Comparison of ENCODE assay signal across 24 cellular contexts in the genomic region with DNA sequence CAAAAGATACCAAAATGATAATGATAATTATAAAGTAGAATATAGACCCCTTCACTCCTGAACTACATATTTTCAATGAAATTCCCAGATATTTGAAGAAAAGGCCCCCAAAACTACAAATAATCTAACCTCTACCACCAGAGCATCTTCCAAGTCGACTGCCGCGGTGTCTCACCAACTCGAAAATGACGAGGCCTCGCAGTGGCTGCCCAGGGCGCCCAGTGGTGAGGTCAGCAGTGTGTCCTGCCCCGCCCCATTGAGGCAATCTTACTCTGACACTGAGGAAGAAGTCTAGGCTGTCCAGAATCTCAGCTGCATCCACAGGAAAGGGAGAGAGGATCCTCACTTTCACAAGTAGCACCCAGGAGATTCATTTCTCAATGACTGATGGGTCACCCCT. TPM values are rescaled to one million over a fixed set of nuclear protein-coding genes. Genes with fewer than 3 reads are reported as not detected.
DNase-seq lines count a peak whose midpoint lies in the region; TF ChIP-seq lines count a peak whose summit lies in the region.
"Had no signal": no experiment of that assay in that cellular context is flagged by ENCODE, and none has a peak within 500 bp of the region (broad histone marks: within the 10 kb centered on the region; RNA-seq: fewer than 3 reads in every experiment).

No MANE protein-coding gene starts in this region.

- DNase-seq in AML-193 (lab: John Stamatoyannopoulos, UW) (peak; percentile 22 to 51), endodermal cell (no peak), pons (ENCODE audit: low spot score) (peak; percentile 37), cardiac septum (ENCODE audit: low spot score) (no peak), nephron progenitor cell (no peak), activated gamma-delta T cell (lab: John Stamatoyannopoulos, UW) (no peak), GM13977 (ENCODE audit: low spot score) (no peak)
- DNase-seq: activated CD4-positive, alpha-beta T cell treated with anti-CD3 and anti-CD28 coated beads, Interleukin-2, amount 50 U/mL, for 48 hours; activated naive CD8-positive, alpha-beta T cell treated with anti-CD3 and anti-CD28 coated beads for 36 hours; effector CD4-positive, alpha-beta T cell; EL; MG63; NCI-H1417 treated with DMSO at 0.1 percent for 48 hours; OCI-M1; small intestine had no signal

- H3K9ac ChIP-seq in endodermal cell (ENCODE audit: extremely low read depth, low read length, poor library complexity, severe bottlenecking), result no peak overlapping the region

- in situ Hi-C loops in GM13977 (cut with MboI; ENCODE audit: low pct_unique_long_range_greater_than_20kb, low sequenced_read_pairs, unreplicated experiment), result loop anchor here (25.0 kb wide), 2 partner anchors 426 to 726 kb away; no protein-coding TSS in a partner anchor

- intact Hi-C loops in cardiac septum (cut with DNase I), result no loop called here

- WGBS in endodermal cell (ENCODE audit: insufficient coverage in 1 of 2, insufficient read length in 1 of 2), 2 experiments, result 95% methylated on average over 4 to 8 of the region's 8 CpGs

- H3K36me3 Mint-ChIP-seq in endodermal cell (ENCODE audit: low read depth) (peaks cover 43% of the 10 kb centered on the region), nephron progenitor cell (ENCODE audit: low read depth) (peaks cover 18% of the 10 kb centered on the region)

- H3K4me3 Mint-ChIP-seq in endodermal cell (no peak overlapping the region), nephron progenitor cell (no peak overlapping the region)
- H3K4me3 Mint-ChIP-seq: activated naive CD8-positive, alpha-beta T cell treated with anti-CD3 and anti-CD28 coated beads for 36 hours; stimulated activated effector memory CD8-positive, alpha-beta T cell treated with anti-CD3 and anti-CD28 coated beads, Interleukin-12 subunit alpha, Interleukin-12 subunit beta, amount 100 ng/mL, for 72 hours; WTC11 had no signal

- H3K9me3 Mint-ChIP-seq in endodermal cell, result no peaks in the 10 kb centered on the region
- H3K9me3 Mint-ChIP-seq in nephron progenitor cell, result no peaks in the 10 kb centered on the region
- H3K9me3 Mint-ChIP-seq: activated T-helper 2 cell treated with anti-CD3 and anti-CD28 coated beads, Interferon-gamma antibody, Interleukin-2, Interleukin-4, amounts not matched to agents 10 μg/mL and 5 μg/mL and 100 μg/mL, durations not matched to agents 14 hours and 24 hours and 36 hours; brain; stimulated activated effector memory CD8-positive, alpha-beta T cell treated with anti-CD3 and anti-CD28 coated beads, Interleukin-12 subunit alpha, Interleukin-12 subunit beta, amount 100 ng/mL, for 72 hours; WTC11 had no signal

- peaks cover 7% of the 10 kb centered on the region for H3K4me1 ChIP-seq in endodermal cell (ENCODE audit: control insufficient read depth, insufficient read depth, low read length)

- H3K4me1 Mint-ChIP-seq in endodermal cell (peaks cover 17% of the 10 kb centered on the region), nephron progenitor cell (peaks cover 15% of the 10 kb centered on the region)

- TF ChIP-seq POLR2A in GM19193 (IDR thresholded peaks at IDR 0.05; ENCODE audit: extremely low read depth, insufficient read depth, insufficient read length), result peak; percentile 17

- H3K36me3 ChIP-seq in endodermal cell (ENCODE audit: control insufficient read depth, insufficient read depth, low read length), result peaks cover 79% of the 10 kb centered on the region
- H3K36me3 ChIP-seq: vagina had no signal

- peak overlapping the region; percentile 100 for H3K4me3 ChIP-seq in endodermal cell (ENCODE audit: low read length)
- H3K4me3 ChIP-seq: gastroesophageal sphincter, MG63, vagina had no signal

- no peaks in the 10 kb centered on the region for H3K9me3 ChIP-seq in endodermal cell (ENCODE audit: control insufficient read depth, low read length)
- H3K9me3 ChIP-seq: gastroesophageal sphincter, MG63, vagina had no signal

- TF ChIP-seq CTCF in endodermal cell (conservative IDR thresholded peaks at IDR 0.05) (no peak), nephron progenitor cell (IDR thresholded peaks at IDR 0.05) (no peak), GM13977 (IDR thresholded peaks at IDR 0.05; ENCODE audit: extremely low read depth, insufficient read depth, missing control alignments) (no peak)

- no peak overlapping the region for H3K27ac ChIP-seq in endodermal cell (ENCODE audit: low read depth, low read length)
- H3K27ac ChIP-seq: C4-2B, vagina had no signal

- no peaks in the 10 kb centered on the region for H3K27me3 ChIP-seq in endodermal cell (ENCODE audit: control insufficient read depth, insufficient read depth, low read length, poor library complexity, severe bottlenecking)
- H3K27me3 ChIP-seq: gastroesophageal sphincter, MG63, vagina had no signal

- H3K27ac Mint-ChIP-seq in endodermal cell (no peak overlapping the region), nephron progenitor cell (no peak overlapping the region)
- H3K27ac Mint-ChIP-seq: activated naive CD8-positive, alpha-beta T cell treated with anti-CD3 and anti-CD28 coated beads for 36 hours; activated T-helper 2 cell treated with anti-CD3 and anti-CD28 coated beads, Interferon-gamma antibody, Interleukin-2, Interleukin-4, amounts not matched to agents 10 μg/mL and 5 μg/mL and 100 μg/mL, durations not matched to agents 14 hours and 24 hours and 36 hours; WTC11 had no signal

- peaks cover 2% of the 10 kb centered on the region for H3K27me3 Mint-ChIP-seq in endodermal cell (ENCODE audit: insufficient read depth)
- peaks cover 14% of the 10 kb centered on the region for H3K27me3 Mint-ChIP-seq in nephron progenitor cell (ENCODE audit: low read depth, poor library complexity)
- H3K27me3 Mint-ChIP-seq: activated naive CD8-positive, alpha-beta T cell treated with anti-CD3 and anti-CD28 coated beads for 36 hours; progenitor cell of endocrine pancreas had no signal

RNA-seq across cellular contexts. Expression of a gene that starts 5.2 kb away (rescaled TPM):
- 10 to 100 TPM in 1 of 2 donors, 1 to 10 TPM in 1; 6.5 to 11.7 TPM for total RNA-seq in endodermal cell
- polyA plus RNA-seq in endodermal cell (2013, experiment 1 of 2), result 4.7 TPM
- 4.2 TPM for polyA plus RNA-seq in endodermal cell (2013, experiment 2 of 2)
- total RNA-seq in cardiac septum, result 2.8 TPM

Comparison
In these comparisons a context has a peak if more than half of its experiments do, and no peak if none do; other contexts are left out.
1. DNase-seq: peak in AML-193 (2 of 2) and pons (single experiment); none in endodermal cell (single experiment), cardiac septum (single experiment), nephron progenitor cell (single experiment), activated gamma-delta T cell (single experiment) and GM13977 (single experiment).